Comparison of ENCODE assay signal across 16 cellular contexts in the genomic region with DNA sequence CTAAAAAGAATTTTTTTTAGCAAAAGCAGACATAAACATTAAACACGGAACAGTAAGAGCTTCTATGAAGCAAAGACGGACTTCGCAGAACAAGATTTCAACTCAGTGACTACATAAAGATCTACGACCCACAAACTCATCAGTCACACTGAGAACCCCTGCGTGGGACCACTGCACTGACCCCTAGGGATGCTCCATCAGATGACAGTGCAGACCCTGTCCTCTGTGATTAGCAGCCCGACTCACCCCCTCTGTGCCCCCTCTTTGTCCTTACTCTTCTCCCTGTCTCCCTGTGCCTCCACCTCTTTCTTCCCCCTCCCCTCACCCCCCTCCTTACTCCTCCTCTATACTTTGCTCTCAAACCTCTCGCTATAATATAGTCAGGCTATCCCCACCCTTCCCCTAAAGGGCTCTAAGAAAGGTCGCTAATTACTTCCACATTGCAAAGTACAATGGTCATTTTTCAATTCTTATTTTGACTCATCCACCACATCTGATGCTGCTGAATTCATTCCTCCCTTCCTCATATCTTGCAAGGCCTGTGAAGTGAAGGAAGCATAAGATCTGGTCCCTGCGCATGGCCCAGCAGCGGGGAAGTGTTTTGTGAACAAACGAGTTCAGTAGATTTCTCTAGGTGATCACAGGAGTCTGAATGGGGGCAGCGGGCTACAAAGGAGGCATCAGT.
DNase-seq lines count a peak whose midpoint lies in the region; FAIRE-seq and TF ChIP-seq lines count a peak whose summit lies in the region.
"Had no signal": no experiment of that assay in that cellular context is flagged by ENCODE, and none has a peak within 500 bp of the region (broad histone marks: within the 10 kb centered on the region; RNA-seq: fewer than 3 reads in every experiment).

No MANE protein-coding gene starts in this region.

- H3K14ac ChIP-seq in H1 (ENCODE audit: insufficient read length), result no peak overlapping the region

- H3K9me3 ChIP-seq in PC-9 (ENCODE audit: insufficient read depth, low read depth), result no peaks in the 10 kb centered on the region
- no peaks in the 10 kb centered on the region for H3K9me3 ChIP-seq in H1 (ENCODE audit: insufficient read depth in 2 of 2, low read depth in 1 of 2, low read length in 1 of 2)
- H3K9me3 ChIP-seq in neural progenitor cell (ENCODE audit: low read depth), result no peaks in the 10 kb centered on the region

- H3K4me3 Mint-ChIP-seq in Calu3 (ENCODE audit: low read depth, unreplicated experiment) (peak overlapping the region; percentile 47), neural progenitor cell (no peak overlapping the region)
- H3K4me3 Mint-ChIP-seq: activated naive CD4-positive, alpha-beta T cell treated with anti-CD3 and anti-CD28 coated beads for 36 hours had no signal

- 89% methylated on average over 12 of the region's 12 CpGs; no CpG with 5 or more reads in 1 of the 2 experiments for WGBS in H1 (ENCODE audit: extremely low coverage in 1 of 2, insufficient coverage in 1 of 2, insufficient read length in 1 of 2, insufficient replicate concordance in 2 of 2, low coverage in 1 of 2, low lambda C conversion rate in 2 of 2, missing lambda C conversion rate in 1 of 2), 2 experiments

- no peak overlapping the region for H4K5ac ChIP-seq in H1 (ENCODE audit: insufficient read length, low read depth, low read length)

- POLR2A ChIA-PET in PC-9 (lab: Charles Lee; ENCODE audit: unreplicated experiment) (interaction anchor here (0.7 kb wide), 1 partner anchor 13 kb away, joined by 4 read pairs; no protein-coding TSS in a partner anchor), H1 (lab: Charles Lee; ENCODE audit: partially characterized antibody) (no interaction called here), GM10248 (lab: Yijun Ruan, JAX) (no interaction called here)

- peak overlapping the region; percentile 87; the same call in 1 of the 2 replicates for H2AK5ac ChIP-seq in H1 (ENCODE audit: low read depth, low read length)

- no peak overlapping the region for H2BK120ac ChIP-seq in H1 (replicated peaks; ENCODE audit: low read depth, low read length)

- no peaks in the 10 kb centered on the region for H3K23me2 ChIP-seq in H1 (ENCODE audit: low read depth, low read length)

- DNase-seq in Calu3, result peak; percentile 28
- DNase-seq in PC-9, result peak; percentile 57 to 83
- DNase-seq in H1 (ENCODE audit: low read depth in 1 of 2, low spot score in 2 of 2), result no peak
- peak; percentile 11 for DNase-seq in neural progenitor cell (ENCODE audit: low spot score)
- DNase-seq in GM10248 (ENCODE audit: extremely low spot score), result no peak
- no peak for DNase-seq in iPS-NIHi7 (ENCODE audit: extremely low spot score)
- no peak for DNase-seq in posterior cingulate gyrus
- no peak for DNase-seq in activated gamma-delta T cell treated with Interleukin-2 at 50 U/mL for 16 hours
- DNase-seq: activated naive CD4-positive, alpha-beta T cell treated with anti-CD3 and anti-CD28 coated beads for 36 hours; cerebellar nuclear complex; NCI-H1105 treated with DMSO at 0.1 percent for 48 hours; NCI-H510A treated with DMSO at 0.1 percent for 48 hours; SIG-M5; stimulated activated CD4-positive, alpha-beta T cell treated with anti-CD3 and anti-CD28 coated beads, Interleukin-4, amount 100 ng/mL, for 24 hours; stimulated activated naive CD4-positive, alpha-beta T cell had no signal

- no peaks in the 10 kb centered on the region for H3K27me3 ChIP-seq in PC-9 (ENCODE audit: insufficient read depth, low read depth)
- no peaks in the 10 kb centered on the region for H3K27me3 ChIP-seq in H1 (replicated peaks in 1 of 4; ENCODE audit: control insufficient read depth in 3 of 4, extremely low read depth in 1 of 4, insufficient read depth in 3 of 4, low read length in 3 of 4)
- no peaks in the 10 kb centered on the region for H3K27me3 ChIP-seq in neural progenitor cell

- peak overlapping the region; percentile 77 for H3K27ac ChIP-seq in PC-9
- no peak overlapping the region for H3K27ac ChIP-seq in H1 (ENCODE audit: low read depth, low read length)
- peak overlapping the region; percentile 53 for H3K27ac ChIP-seq in neural progenitor cell
- H3K27ac ChIP-seq: C4-2B had no signal

- FAIRE-seq in H1 (lab: Jason Lieb, UNC), result no peak

- 0 out of 2 replicates have a peak overlapping the region, but pooled peaks have one; percentile 40 for H2BK12ac ChIP-seq in H1 (ENCODE audit: low read depth, low read length)

- no peak overlapping the region for H4K91ac ChIP-seq in H1 (replicated peaks; ENCODE audit: insufficient read length, low read length)

- H3K4me1 Mint-ChIP-seq in Calu3 (ENCODE audit: low read depth, unreplicated experiment) (peaks cover 32% of the 10 kb centered on the region), neural progenitor cell (peaks cover 4% of the 10 kb centered on the region)

- H3K9ac ChIP-seq in H1 (replicated peaks in 1 of 4; ENCODE audit: extremely low read depth in 1 of 4, low read depth in 3 of 4, low read length in 3 of 4), result no peak overlapping the region
- no peak overlapping the region for H3K9ac ChIP-seq in neural progenitor cell

- 0 out of 2 replicates have a peak overlapping the region, but pooled peaks have one; percentile 53 for H2BK5ac ChIP-seq in H1 (ENCODE audit: low read depth, low read length)

- H2AFZ ChIP-seq in PC-9 (no peak overlapping the region), H1 (ENCODE audit: low read length) (no peak overlapping the region), neural progenitor cell (replicated peaks) (no peak overlapping the region)

- TF ChIP-seq CTCF in Calu3 (IDR thresholded peaks at IDR 0.05; ENCODE audit: unreplicated experiment) (no peak), PC-9 (conservative IDR thresholded peaks at IDR 0.05) (no peak), H1 (IDR thresholded peaks at IDR 0.05; ENCODE audit: control extremely low read depth in 1 of 3, insufficient read depth in 1 of 3, low read depth in 1 of 3, low read length in 3 of 3) (peak; percentile 7 to 43 (median 32); a peak in 2 of 4 replicates), neural progenitor cell (IDR thresholded peaks at IDR 0.05) (peak; percentile 12), GM10248 (IDR thresholded peaks at IDR 0.05; ENCODE audit: control extremely low read depth, extremely low read depth, low read depth, missing control alignments) (no peak)

- no peak overlapping the region for H3K23ac ChIP-seq in H1 (ENCODE audit: insufficient read length)

- H4K8ac ChIP-seq in H1 (ENCODE audit: extremely low read depth, insufficient read depth, low read length), result no peak overlapping the region

- H3K4me3 ChIP-seq in PC-9 (no peak overlapping the region), H1 (ENCODE audit: extremely low read depth in 1 of 4, insufficient read depth in 2 of 4, low read depth in 3 of 4, low read length in 4 of 4) (no peak overlapping the region), neural progenitor cell (no peak overlapping the region)

- H3K27ac Mint-ChIP-seq in Calu3 (ENCODE audit: unreplicated experiment), result peak overlapping the region; percentile 90
- H3K27ac Mint-ChIP-seq in neural progenitor cell, result no peak overlapping the region
- H3K27ac Mint-ChIP-seq: activated naive CD4-positive, alpha-beta T cell treated with anti-CD3 and anti-CD28 coated beads for 36 hours had no signal

- no peak overlapping the region for H2BK15ac ChIP-seq in H1 (ENCODE audit: low read length)

- H3K56ac ChIP-seq in H1 (replicated peaks; ENCODE audit: insufficient read length, low read depth, low read length), result no peak overlapping the region

- intact Hi-C loops in Calu3 (cut with micrococcal nuclease; ENCODE audit: unreplicated experiment) (no loop called here), PC-9 (cut with micrococcal nuclease; ENCODE audit: unreplicated experiment) (loop anchor here (1.0 kb wide), 2 partner anchors 13 to 43 kb away; no protein-coding TSS in a partner anchor), posterior cingulate gyrus (cut with DNase I) (no loop called here)

- CTCF ChIA-PET in Calu3 (lab: Charles Lee), result interaction anchor here (1.6 kb wide), 1 partner anchor 52 kb away, joined by 5 read pairs; no protein-coding TSS in a partner anchor
- CTCF ChIA-PET in PC-9 (lab: Charles Lee), result no interaction called here
- CTCF ChIA-PET in H1 (lab: Charles Lee; ENCODE audit: partially characterized antibody), result interaction anchor here (0.6 to 1.7 kb wide), 4 partner anchors 9 to 51 kb away, joined by 3 to 5 read pairs (median 4); no protein-coding TSS in a partner anchor
- CTCF ChIA-PET in GM10248 (lab: Yijun Ruan, JAX), result interaction anchor here (1.0 kb wide), 1 partner anchor 9 kb away, joined by 3 read pairs; no protein-coding TSS in a partner anchor

- H3K4me1 ChIP-seq in PC-9 (replicated peaks; ENCODE audit: insufficient read depth), result peaks cover 17% of the 10 kb centered on the region
- H3K4me1 ChIP-seq in H1 (replicated peaks in 1 of 4; ENCODE audit: control insufficient read depth in 3 of 4, insufficient read depth in 4 of 4, low read length in 3 of 4), result peaks cover 0 to 14% (median 4%) of the 10 kb centered on the region in 4 experiments; a peak in 6 of 7 replicates
- H3K4me1 ChIP-seq in neural progenitor cell, result peaks cover 3% of the 10 kb centered on the region

- H3K27me3 Mint-ChIP-seq in Calu3 (ENCODE audit: unreplicated experiment), result no peaks in the 10 kb centered on the region
- H3K27me3 Mint-ChIP-seq in neural progenitor cell (ENCODE audit: insufficient read depth, low read depth), result no peaks in the 10 kb centered on the region

- TF ChIP-seq RAD21 in H1 (IDR thresholded peaks at IDR 0.05 in 1 of 2, conservative IDR thresholded peaks at IDR 0.05 in 1 of 2; ENCODE audit: low read depth in 2 of 2, low read length in 2 of 2), result peak in 1 of 2 experiments; percentile 19; a peak in 1 of 4 replicates

- H3K4me2 ChIP-seq in PC-9 (peak overlapping the region; percentile 36), H1 (ENCODE audit: insufficient read depth in 1 of 2, low read depth in 2 of 2, low read length in 2 of 2) (no peak overlapping the region), neural progenitor cell (no peak overlapping the region)

- no peaks in the 10 kb centered on the region for H3K79me1 ChIP-seq in H1 (ENCODE audit: low read depth, low read length)

- H4K20me1 ChIP-seq in PC-9 (ENCODE audit: insufficient read depth), result no peaks in the 10 kb centered on the region
- H4K20me1 ChIP-seq in H1 (replicated peaks in 1 of 2; ENCODE audit: control insufficient read depth in 1 of 2, insufficient read depth in 2 of 2, low read length in 2 of 2), result peaks cover 0 to 1% of the 10 kb centered on the region in 2 experiments
- no peaks in the 10 kb centered on the region for H4K20me1 ChIP-seq in neural progenitor cell (ENCODE audit: low read depth)

- no peak overlapping the region for H3K4ac ChIP-seq in H1 (replicated peaks; ENCODE audit: insufficient read length, low read depth, low read length)

- no peaks in the 10 kb centered on the region for H3K9me2 ChIP-seq in PC-9 (ENCODE audit: insufficient read depth)

- H3K36me3 ChIP-seq in PC-9 (ENCODE audit: low read depth) (no peaks in the 10 kb centered on the region), H1 (ENCODE audit: control insufficient read depth in 2 of 4, insufficient read depth in 4 of 4, low read length in 3 of 4) (peaks cover 0 to 5% (median 0%) of the 10 kb centered on the region in 4 experiments; a peak in 2 of 8 replicates), neural progenitor cell (no peaks in the 10 kb centered on the region)

- no peak for TF ChIP-seq POLR2A in H1 (IDR thresholded peaks at IDR 0.05; ENCODE audit: control extremely low read depth in 1 of 2, low read depth in 2 of 2, low read length in 2 of 2)

- H3K79me2 ChIP-seq in PC-9 (ENCODE audit: low read depth) (0 out of 2 replicates have a peak, but pooled peaks cover 3% of the 10 kb centered on the region), H1 (ENCODE audit: control insufficient read depth in 1 of 2, insufficient read depth in 2 of 2, low read length in 2 of 2) (peaks cover 0 to 7% of the 10 kb centered on the region in 2 experiments; a peak in 1 of 4 replicates), neural progenitor cell (ENCODE audit: low read depth) (no peaks in the 10 kb centered on the region)

- TF ChIP-seq EP300 in H1 (IDR thresholded peaks at IDR 0.05; ENCODE audit: borderline replicate concordance in 1 of 2, low read depth in 2 of 2, low read length in 2 of 2), result no peak

- BruUV-seq in Calu3 (replicated peaks; lab: Mats Ljungman, UMichigan), result no TSS peak
- BruUV-seq in PC-9 (replicated peaks; lab: Mats Ljungman, UMichigan), result no TSS peak

- H3F3A ChIP-seq in PC-9 (ENCODE audit: insufficient read depth, low read depth), result peaks cover 13% of the 10 kb centered on the region
- peaks cover 8% of the 10 kb centered on the region for H3F3A ChIP-seq in neural progenitor cell (ENCODE audit: low read depth)

- no peak overlapping the region for H3K18ac ChIP-seq in H1 (ENCODE audit: extremely low read depth, low read length)

- no peaks in the 10 kb centered on the region for H3K9me3 Mint-ChIP-seq in Calu3 (ENCODE audit: low read depth, unreplicated experiment)
- no peaks in the 10 kb centered on the region for H3K9me3 Mint-ChIP-seq in neural progenitor cell
- H3K9me3 Mint-ChIP-seq: activated naive CD4-positive, alpha-beta T cell treated with anti-CD3 and anti-CD28 coated beads for 36 hours had no signal

- no peak overlapping the region for H2BK20ac ChIP-seq in H1 (ENCODE audit: low read length)

- H3K36me3 Mint-ChIP-seq in Calu3 (ENCODE audit: insufficient read depth, unreplicated experiment) (no peaks in the 10 kb centered on the region), neural progenitor cell (peaks cover 10% of the 10 kb centered on the region)

Comparison
In these comparisons a context has a peak if more than half of its experiments do, and no peak if none do; other contexts are left out.
1. DNase-seq: peak in Calu3 (single experiment), PC-9 (2 of 2) and neural progenitor cell (single experiment); none in H1 (0 of 2), GM10248 (single experiment), iPS-NIHi7 (single experiment), posterior cingulate gyrus (0 of 10) and activated gamma-delta T cell treated with Interleukin-2 at 50 U/mL for 16 hours (single experiment).
2. CTCF ChIP-seq: peak in H1 (3 of 3) and neural progenitor cell (single experiment); none in Calu3 (single experiment), PC-9 (single experiment) and GM10248 (single experiment).